Comparison of ENCODE assay signal across 1 cellular context in the genomic region with DNA sequence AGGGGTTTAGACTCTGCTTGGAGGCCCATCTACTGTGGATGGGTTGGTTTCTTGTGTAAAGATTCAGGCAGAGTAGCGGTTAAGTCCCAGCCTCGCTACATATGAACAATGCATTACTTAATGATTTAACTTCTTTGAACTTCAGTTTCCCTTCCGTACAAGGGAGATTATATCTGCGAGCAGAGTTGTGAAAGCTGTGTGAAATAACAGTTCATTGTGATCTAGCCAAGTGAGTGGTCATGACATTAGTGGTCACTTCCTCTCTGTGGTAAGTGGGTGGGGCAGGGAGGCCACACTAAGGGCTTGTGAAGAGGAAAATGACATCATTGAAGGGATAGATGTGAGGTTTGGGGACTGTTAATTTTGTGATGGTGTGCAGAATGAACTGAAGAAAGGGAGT.
TF ChIP-seq lines count a peak whose summit lies in the region.

No MANE protein-coding gene starts in this region.

TF ChIP-seq in HepG2, 621 proteins besides CTCF, POLR2A, EP300 and RAD21 (continued from another document and continues in another):
- TF ChIP-seq ZNF704 (CRISPR knock-in tag; IDR thresholded peaks at IDR 0.05; ENCODE audit: borderline replicate concordance) = no peak
- TF ChIP-seq, protein P1, sequence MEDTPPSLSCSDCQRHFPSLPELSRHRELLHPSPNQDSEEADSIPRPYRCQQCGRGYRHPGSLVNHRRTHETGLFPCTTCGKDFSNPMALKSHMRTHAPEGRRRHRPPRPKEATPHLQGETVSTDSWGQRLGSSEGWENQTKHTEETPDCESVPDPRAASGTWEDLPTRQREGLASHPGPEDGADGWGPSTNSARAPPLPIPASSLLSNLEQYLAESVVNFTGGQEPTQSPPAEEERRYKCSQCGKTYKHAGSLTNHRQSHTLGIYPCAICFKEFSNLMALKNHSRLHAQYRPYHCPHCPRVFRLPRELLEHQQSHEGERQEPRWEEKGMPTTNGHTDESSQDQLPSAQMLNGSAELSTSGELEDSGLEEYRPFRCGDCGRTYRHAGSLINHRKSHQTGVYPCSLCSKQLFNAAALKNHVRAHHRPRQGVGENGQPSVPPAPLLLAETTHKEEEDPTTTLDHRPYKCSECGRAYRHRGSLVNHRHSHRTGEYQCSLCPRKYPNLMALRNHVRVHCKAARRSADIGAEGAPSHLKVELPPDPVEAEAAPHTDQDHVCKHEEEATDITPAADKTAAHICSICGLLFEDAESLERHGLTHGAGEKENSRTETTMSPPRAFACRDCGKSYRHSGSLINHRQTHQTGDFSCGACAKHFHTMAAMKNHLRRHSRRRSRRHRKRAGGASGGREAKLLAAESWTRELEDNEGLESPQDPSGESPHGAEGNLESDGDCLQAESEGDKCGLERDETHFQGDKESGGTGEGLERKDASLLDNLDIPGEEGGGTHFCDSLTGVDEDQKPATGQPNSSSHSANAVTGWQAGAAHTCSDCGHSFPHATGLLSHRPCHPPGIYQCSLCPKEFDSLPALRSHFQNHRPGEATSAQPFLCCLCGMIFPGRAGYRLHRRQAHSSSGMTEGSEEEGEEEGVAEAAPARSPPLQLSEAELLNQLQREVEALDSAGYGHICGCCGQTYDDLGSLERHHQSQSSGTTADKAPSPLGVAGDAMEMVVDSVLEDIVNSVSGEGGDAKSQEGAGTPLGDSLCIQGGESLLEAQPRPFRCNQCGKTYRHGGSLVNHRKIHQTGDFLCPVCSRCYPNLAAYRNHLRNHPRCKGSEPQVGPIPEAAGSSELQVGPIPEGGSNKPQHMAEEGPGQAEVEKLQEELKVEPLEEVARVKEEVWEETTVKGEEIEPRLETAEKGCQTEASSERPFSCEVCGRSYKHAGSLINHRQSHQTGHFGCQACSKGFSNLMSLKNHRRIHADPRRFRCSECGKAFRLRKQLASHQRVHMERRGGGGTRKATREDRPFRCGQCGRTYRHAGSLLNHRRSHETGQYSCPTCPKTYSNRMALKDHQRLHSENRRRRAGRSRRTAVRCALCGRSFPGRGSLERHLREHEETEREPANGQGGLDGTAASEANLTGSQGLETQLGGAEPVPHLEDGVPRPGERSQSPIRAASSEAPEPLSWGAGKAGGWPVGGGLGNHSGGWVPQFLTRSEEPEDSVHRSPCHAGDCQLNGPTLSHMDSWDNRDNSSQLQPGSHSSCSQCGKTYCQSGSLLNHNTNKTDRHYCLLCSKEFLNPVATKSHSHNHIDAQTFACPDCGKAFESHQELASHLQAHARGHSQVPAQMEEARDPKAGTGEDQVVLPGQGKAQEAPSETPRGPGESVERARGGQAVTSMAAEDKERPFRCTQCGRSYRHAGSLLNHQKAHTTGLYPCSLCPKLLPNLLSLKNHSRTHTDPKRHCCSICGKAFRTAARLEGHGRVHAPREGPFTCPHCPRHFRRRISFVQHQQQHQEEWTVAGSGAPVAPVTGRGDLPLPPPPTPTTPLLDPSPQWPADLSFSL (CRISPR knock-in tag; IDR thresholded peaks at IDR 0.05) = no peak
- TF ChIP-seq ZNF513 (CRISPR knock-in tag; conservative IDR thresholded peaks at IDR 0.05) = no peak
- no peak for TF ChIP-seq ZNF839 (CRISPR knock-in tag; IDR thresholded peaks at IDR 0.05; ENCODE audit: borderline replicate concordance)
- no peak for TF ChIP-seq ZNF800 (CRISPR knock-in tag; IDR thresholded peaks at IDR 0.05)
- TF ChIP-seq KDM5B (CRISPR knock-in tag; IDR thresholded peaks at IDR 0.05; ENCODE audit: borderline replicate concordance) = no peak
- no peak for TF ChIP-seq ZNF235 (CRISPR knock-in tag; IDR thresholded peaks at IDR 0.05; ENCODE audit: borderline replicate concordance)
- TF ChIP-seq ATF3 (CRISPR knock-in tag; IDR thresholded peaks at IDR 0.05) = no peak
- no peak for TF ChIP-seq RARG (CRISPR knock-in tag; IDR thresholded peaks at IDR 0.05; ENCODE audit: low read depth)
- peak; percentile 44 for TF ChIP-seq ARID5B (CRISPR knock-in tag; IDR thresholded peaks at IDR 0.05)
- TF ChIP-seq, protein P2, sequence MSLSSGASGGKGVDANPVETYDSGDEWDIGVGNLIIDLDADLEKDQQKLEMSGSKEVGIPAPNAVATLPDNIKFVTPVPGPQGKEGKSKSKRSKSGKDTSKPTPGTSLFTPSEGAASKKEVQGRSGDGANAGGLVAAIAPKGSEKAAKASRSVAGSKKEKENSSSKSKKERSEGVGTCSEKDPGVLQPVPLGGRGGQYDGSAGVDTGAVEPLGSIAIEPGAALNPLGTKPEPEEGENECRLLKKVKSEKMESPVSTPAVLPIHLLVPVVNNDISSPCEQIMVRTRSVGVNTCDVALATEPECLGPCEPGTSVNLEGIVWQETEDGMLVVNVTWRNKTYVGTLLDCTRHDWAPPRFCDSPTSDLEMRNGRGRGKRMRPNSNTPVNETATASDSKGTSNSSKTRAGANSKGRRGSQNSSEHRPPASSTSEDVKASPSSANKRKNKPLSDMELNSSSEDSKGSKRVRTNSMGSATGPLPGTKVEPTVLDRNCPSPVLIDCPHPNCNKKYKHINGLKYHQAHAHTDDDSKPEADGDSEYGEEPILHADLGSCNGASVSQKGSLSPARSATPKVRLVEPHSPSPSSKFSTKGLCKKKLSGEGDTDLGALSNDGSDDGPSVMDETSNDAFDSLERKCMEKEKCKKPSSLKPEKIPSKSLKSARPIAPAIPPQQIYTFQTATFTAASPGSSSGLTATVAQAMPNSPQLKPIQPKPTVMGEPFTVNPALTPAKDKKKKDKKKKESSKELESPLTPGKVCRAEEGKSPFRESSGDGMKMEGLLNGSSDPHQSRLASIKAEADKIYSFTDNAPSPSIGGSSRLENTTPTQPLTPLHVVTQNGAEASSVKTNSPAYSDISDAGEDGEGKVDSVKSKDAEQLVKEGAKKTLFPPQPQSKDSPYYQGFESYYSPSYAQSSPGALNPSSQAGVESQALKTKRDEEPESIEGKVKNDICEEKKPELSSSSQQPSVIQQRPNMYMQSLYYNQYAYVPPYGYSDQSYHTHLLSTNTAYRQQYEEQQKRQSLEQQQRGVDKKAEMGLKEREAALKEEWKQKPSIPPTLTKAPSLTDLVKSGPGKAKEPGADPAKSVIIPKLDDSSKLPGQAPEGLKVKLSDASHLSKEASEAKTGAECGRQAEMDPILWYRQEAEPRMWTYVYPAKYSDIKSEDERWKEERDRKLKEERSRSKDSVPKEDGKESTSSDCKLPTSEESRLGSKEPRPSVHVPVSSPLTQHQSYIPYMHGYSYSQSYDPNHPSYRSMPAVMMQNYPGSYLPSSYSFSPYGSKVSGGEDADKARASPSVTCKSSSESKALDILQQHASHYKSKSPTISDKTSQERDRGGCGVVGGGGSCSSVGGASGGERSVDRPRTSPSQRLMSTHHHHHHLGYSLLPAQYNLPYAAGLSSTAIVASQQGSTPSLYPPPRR (CRISPR knock-in tag; IDR thresholded peaks at IDR 0.05; ENCODE audit: borderline replicate concordance) = no peak
- peak; percentile 90 for TF ChIP-seq ZBTB21 (CRISPR knock-in tag; IDR thresholded peaks at IDR 0.05)
- TF ChIP-seq ZNF121 (CRISPR knock-in tag; IDR thresholded peaks at IDR 0.05) = no peak
- no peak for TF ChIP-seq DPF2 (CRISPR knock-in tag; IDR thresholded peaks at IDR 0.05; ENCODE audit: borderline replicate concordance, low read depth)
- peak; percentile 85; the same call in 1 of the 2 replicates for TF ChIP-seq SOX5 (CRISPR knock-in tag; IDR thresholded peaks at IDR 0.05; ENCODE audit: borderline replicate concordance)
- no peak for TF ChIP-seq ZBTB25 (CRISPR knock-in tag; IDR thresholded peaks at IDR 0.05)
- TF ChIP-seq, protein P3, sequence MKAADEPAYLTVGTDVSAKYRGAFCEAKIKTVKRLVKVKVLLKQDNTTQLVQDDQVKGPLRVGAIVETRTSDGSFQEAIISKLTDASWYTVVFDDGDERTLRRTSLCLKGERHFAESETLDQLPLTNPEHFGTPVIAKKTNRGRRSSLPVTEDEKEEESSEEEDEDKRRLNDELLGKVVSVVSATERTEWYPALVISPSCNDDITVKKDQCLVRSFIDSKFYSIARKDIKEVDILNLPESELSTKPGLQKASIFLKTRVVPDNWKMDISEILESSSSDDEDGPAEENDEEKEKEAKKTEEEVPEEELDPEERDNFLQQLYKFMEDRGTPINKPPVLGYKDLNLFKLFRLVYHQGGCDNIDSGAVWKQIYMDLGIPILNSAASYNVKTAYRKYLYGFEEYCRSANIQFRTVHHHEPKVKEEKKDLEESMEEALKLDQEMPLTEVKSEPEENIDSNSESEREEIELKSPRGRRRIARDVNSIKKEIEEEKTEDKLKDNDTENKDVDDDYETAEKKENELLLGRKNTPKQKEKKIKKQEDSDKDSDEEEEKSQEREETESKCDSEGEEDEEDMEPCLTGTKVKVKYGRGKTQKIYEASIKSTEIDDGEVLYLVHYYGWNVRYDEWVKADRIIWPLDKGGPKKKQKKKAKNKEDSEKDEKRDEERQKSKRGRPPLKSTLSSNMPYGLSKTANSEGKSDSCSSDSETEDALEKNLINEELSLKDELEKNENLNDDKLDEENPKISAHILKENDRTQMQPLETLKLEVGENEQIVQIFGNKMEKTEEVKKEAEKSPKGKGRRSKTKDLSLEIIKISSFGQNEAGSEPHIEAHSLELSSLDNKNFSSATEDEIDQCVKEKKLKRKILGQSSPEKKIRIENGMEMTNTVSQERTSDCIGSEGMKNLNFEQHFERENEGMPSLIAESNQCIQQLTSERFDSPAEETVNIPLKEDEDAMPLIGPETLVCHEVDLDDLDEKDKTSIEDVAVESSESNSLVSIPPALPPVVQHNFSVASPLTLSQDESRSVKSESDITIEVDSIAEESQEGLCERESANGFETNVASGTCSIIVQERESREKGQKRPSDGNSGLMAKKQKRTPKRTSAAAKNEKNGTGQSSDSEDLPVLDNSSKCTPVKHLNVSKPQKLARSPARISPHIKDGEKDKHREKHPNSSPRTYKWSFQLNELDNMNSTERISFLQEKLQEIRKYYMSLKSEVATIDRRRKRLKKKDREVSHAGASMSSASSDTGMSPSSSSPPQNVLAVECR (CRISPR knock-in tag; IDR thresholded peaks at IDR 0.05; ENCODE audit: borderline replicate concordance) = no peak
